In the genomic region with DNA sequence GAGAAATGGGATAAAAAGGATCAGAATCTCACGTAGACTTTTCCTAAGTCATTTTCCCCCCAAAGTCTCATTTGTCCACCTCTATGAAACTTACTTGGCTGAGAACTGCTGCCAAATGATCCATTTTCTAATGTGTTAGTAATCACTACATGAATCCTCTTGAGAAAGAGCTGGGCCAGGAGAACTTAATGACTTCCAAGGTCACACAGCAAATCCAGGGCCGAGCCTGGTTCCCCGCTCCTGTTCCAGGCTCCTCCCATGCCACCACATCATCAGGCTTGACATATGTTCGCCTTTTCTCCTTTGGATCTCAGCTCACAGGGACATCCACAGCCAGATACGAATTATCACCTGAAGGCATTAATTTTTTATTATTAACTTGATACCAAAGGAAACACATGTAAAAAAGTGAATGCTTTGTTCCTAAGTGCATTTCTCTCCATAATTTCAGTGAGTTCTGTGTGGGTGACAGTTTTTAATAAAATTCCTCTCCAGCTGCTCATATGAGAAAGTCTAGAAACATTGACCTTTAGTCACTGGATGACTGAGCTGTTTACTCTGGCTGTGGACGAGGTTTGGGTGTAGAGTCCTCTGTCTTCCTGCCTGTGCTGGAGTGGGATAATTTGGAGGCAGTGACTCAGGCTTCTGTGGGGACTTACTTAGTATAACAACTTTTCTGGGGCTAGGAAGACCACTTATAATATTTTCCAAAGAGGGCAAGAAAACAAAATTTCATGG, we compare ENCODE assay signal across 1 cellular context.
TF ChIP-seq lines count a peak whose summit lies in the region.

No MANE protein-coding gene starts in this region.

TF ChIP-seq in liver, 16 proteins besides CTCF, POLR2A, EP300 and RAD21 (continued from another document):
- TF ChIP-seq, protein P1, sequence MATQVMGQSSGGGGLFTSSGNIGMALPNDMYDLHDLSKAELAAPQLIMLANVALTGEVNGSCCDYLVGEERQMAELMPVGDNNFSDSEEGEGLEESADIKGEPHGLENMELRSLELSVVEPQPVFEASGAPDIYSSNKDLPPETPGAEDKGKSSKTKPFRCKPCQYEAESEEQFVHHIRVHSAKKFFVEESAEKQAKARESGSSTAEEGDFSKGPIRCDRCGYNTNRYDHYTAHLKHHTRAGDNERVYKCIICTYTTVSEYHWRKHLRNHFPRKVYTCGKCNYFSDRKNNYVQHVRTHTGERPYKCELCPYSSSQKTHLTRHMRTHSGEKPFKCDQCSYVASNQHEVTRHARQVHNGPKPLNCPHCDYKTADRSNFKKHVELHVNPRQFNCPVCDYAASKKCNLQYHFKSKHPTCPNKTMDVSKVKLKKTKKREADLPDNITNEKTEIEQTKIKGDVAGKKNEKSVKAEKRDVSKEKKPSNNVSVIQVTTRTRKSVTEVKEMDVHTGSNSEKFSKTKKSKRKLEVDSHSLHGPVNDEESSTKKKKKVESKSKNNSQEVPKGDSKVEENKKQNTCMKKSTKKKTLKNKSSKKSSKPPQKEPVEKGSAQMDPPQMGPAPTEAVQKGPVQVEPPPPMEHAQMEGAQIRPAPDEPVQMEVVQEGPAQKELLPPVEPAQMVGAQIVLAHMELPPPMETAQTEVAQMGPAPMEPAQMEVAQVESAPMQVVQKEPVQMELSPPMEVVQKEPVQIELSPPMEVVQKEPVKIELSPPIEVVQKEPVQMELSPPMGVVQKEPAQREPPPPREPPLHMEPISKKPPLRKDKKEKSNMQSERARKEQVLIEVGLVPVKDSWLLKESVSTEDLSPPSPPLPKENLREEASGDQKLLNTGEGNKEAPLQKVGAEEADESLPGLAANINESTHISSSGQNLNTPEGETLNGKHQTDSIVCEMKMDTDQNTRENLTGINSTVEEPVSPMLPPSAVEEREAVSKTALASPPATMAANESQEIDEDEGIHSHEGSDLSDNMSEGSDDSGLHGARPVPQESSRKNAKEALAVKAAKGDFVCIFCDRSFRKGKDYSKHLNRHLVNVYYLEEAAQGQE (IDR thresholded peaks at IDR 0.05): peak; percentile 63
- no peak for TF ChIP-seq EGR1 (IDR thresholded peaks at IDR 0.05; ENCODE audit: low read depth in 2 of 2)
- TF ChIP-seq YY1 (IDR thresholded peaks at IDR 0.05): peak; percentile 36
- peak; percentile 97 for TF ChIP-seq SP1 (IDR thresholded peaks at IDR 0.05)
- no peak for TF ChIP-seq TAF1 (conservative IDR thresholded peaks at IDR 0.05)
